Comparison of ENCODE assay signal across 8 cellular contexts in the genomic region with DNA sequence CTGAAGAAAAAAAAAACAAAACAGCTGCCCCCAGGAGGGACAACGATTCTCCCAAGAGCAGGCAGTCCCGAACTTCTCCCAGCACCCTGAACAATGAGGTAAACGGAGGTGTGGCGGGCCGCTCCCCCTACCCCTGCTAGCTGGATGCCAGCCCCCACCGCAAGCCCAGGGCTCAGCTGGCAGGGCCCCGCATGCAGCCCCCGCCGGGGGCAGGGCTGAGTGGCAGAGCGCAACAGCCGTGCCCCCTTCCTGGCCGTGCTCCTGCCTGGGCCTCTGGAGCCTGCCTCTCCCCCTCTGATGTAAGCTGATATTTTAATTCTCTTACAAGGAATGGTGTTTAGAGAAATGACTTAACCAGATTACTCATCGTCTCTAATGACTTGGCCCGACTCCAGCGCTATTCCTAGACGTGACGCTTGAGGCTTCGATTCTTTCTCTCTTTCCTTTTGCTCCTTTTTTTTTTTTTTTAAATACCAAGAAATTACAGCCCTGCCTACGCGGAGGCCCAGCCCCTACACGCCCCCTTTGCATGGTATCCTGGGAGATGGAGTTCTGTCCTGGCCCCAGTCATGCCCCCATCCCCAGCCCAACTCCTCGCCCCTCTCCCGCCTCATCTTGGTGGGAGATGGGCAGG. TPM values are rescaled to one million over a fixed set of nuclear protein-coding genes. Genes with fewer than 3 reads are reported as not detected.
DNase-seq lines count a peak whose midpoint lies in the region; ATAC-seq and TF ChIP-seq lines count a peak whose summit lies in the region.

No MANE protein-coding gene starts in this region.

- no peaks in the 10 kb centered on the region for H3K9me3 ChIP-seq in osteoblast (ENCODE audit: low read depth, low read length)
- no peaks in the 10 kb centered on the region for H3K9me3 ChIP-seq in suprapubic skin

- H3K4me1 Mint-ChIP-seq in activated naive CD8-positive, alpha-beta T cell treated with anti-CD3 and anti-CD28 coated beads for 36 hours, result peaks cover 64% of the 10 kb centered on the region

- no peaks in the 10 kb centered on the region for H3K27me3 ChIP-seq in osteoblast (ENCODE audit: insufficient read depth, low read length)
- no peaks in the 10 kb centered on the region for H3K27me3 ChIP-seq in suprapubic skin

- TF ChIP-seq EP300 in suprapubic skin (IDR thresholded peaks at IDR 0.05), result peak; percentile 37

- peak overlapping the region; percentile 93 for H3K27ac ChIP-seq in osteoblast (ENCODE audit: low read depth, low read length)
- peak overlapping the region; percentile 82 for H3K27ac ChIP-seq in suprapubic skin

- H3K4me1 ChIP-seq in osteoblast (ENCODE audit: insufficient read depth, low read length) (peaks cover 55% of the 10 kb centered on the region), suprapubic skin (peaks cover 79% of the 10 kb centered on the region)

- TF ChIP-seq CTCF in AG09309 (IDR thresholded peaks at IDR 0.05; ENCODE audit: control insufficient read depth, insufficient read depth, low read depth, low read length, missing control alignments) (no peak), osteoblast (IDR thresholded peaks at IDR 0.05; ENCODE audit: extremely low read depth, low read depth, low read length) (no peak), suprapubic skin (IDR thresholded peaks at IDR 0.05) (no peak)

- no peak for TF ChIP-seq POLR2A in suprapubic skin (IDR thresholded peaks at IDR 0.05)

- H3K27ac Mint-ChIP-seq in activated naive CD8-positive, alpha-beta T cell treated with anti-CD3 and anti-CD28 coated beads for 36 hours, result peak overlapping the region; percentile 86

- no peaks in the 10 kb centered on the region for H4K20me1 ChIP-seq in osteoblast (ENCODE audit: insufficient read depth, low read length)

- H3K9me3 Mint-ChIP-seq in activated naive CD8-positive, alpha-beta T cell treated with anti-CD3 and anti-CD28 coated beads for 36 hours, result no peaks in the 10 kb centered on the region

- H3K36me3 Mint-ChIP-seq in activated naive CD8-positive, alpha-beta T cell treated with anti-CD3 and anti-CD28 coated beads for 36 hours, result no peaks in the 10 kb centered on the region

- H3K36me3 ChIP-seq in osteoblast (ENCODE audit: insufficient read depth, low read length) (no peaks in the 10 kb centered on the region), suprapubic skin (no peaks in the 10 kb centered on the region)

- peak overlapping the region; percentile 60 for H3K4me3 Mint-ChIP-seq in activated naive CD8-positive, alpha-beta T cell treated with anti-CD3 and anti-CD28 coated beads for 36 hours

- 6% methylated on average over 22 of the region's 23 CpGs for WGBS in suprapubic skin

- H3K79me2 ChIP-seq in osteoblast (ENCODE audit: insufficient read depth, low read length), result no peaks in the 10 kb centered on the region

- peak; percentile 22 for ATAC-seq in GM19455 (IDR thresholded peaks at IDR 0.05; ENCODE audit: unreplicated experiment)

- H3K27me3 Mint-ChIP-seq in activated naive CD8-positive, alpha-beta T cell treated with anti-CD3 and anti-CD28 coated beads for 36 hours, result no peaks in the 10 kb centered on the region

- H3K4me3 ChIP-seq in AG09309 (ENCODE audit: control insufficient read depth, low read depth, low read length), result no peak overlapping the region
- H3K4me3 ChIP-seq in osteoblast (ENCODE audit: insufficient read depth, low read length), result peak overlapping the region; percentile 47
- peak overlapping the region; percentile 37 for H3K4me3 ChIP-seq in suprapubic skin

- peak overlapping the region; percentile 70 for H3K4me2 ChIP-seq in osteoblast (ENCODE audit: insufficient read depth, low read length)

- H2AFZ ChIP-seq in osteoblast (ENCODE audit: low read length), result peak overlapping the region; percentile 43

- DNase-seq in AG09309 (ENCODE audit: low read depth) (peak; percentile 99), MV-4-11 (lab: John Stamatoyannopoulos, UW) (peak; percentile 99), SKM-1 treated with dmso at 0.1 percent for 144 hours (lab: John Stamatoyannopoulos, UW; ENCODE audit: unreplicated experiment) (peak; percentile 75), glomerular visceral epithelial cell (ENCODE audit: extremely low spot score) (peak; percentile 100), osteoblast (ENCODE audit: insufficient read length, low spot score, missing footprints) (peak; percentile 99), suprapubic skin (ENCODE audit: low spot score in 2 of 2) (peak; percentile 98)
- peak; percentile 83 for DNase-seq in activated naive CD8-positive, alpha-beta T cell treated with anti-CD3 and anti-CD28 coated beads for 36 hours

RNA-seq across cellular contexts. Expression of gene ARID5A, which starts 4.6 kb away (rescaled TPM):
- total RNA-seq in activated naive CD8-positive, alpha-beta T cell treated with anti-CD3 and anti-CD28 coated beads for 36 hours, result 10 to 100 TPM; 59.5 to 61.7 TPM
- 7.6 and 9.7 TPM in 2 replicates for total RNA-seq in osteoblast
- total RNA-seq in suprapubic skin, result 10 to 100 TPM; 11.4 to 22.4 (median 15.0) TPM

RNA-seq across cellular contexts. Expression of gene NEURL3, which starts 26.8 kb away (rescaled TPM):
- total RNA-seq in activated naive CD8-positive, alpha-beta T cell treated with anti-CD3 and anti-CD28 coated beads for 36 hours, result under 1 TPM in 1 of 2 experiments, not detected in 1; 0.16 TPM
- total RNA-seq in osteoblast (0.29 TPM in 1 of 2 replicates, not detected in the other), suprapubic skin (1 to 10 TPM in 3 of 4 donors, under 1 TPM in 1; 0.52 to 2.6 (median 1.5) TPM)
